In genomic region chr12:4562034-4562657, GRCh38 we compare ENCODE assay signal across 8 cellular contexts. TPM values are rescaled to one million over a fixed set of nuclear protein-coding genes. Genes with fewer than 3 reads are reported as not detected.
DNase-seq lines count a peak whose midpoint lies in the region; ATAC-seq and TF ChIP-seq lines count a peak whose summit lies in the region.

Gene DYRK4 (plus strand): TSS chr12:4562208. CDS start chr12:4562246, 38 bp downstream.

- TF ChIP-seq CTCF in PC-3 (conservative IDR thresholded peaks at IDR 0.05; ENCODE audit: low read depth, low read length) (no peak), spleen (IDR thresholded peaks at IDR 0.05 in 8 of 11, conservative IDR thresholded peaks at IDR 0.05 in 3 of 11) (no peak)

- H3K4me1 ChIP-seq in PC-3 (ENCODE audit: insufficient read depth, low read length): no peaks in the 10 kb centered on the region
- peaks cover 6 to 53% (median 37%) of the 10 kb centered on the region in 6 donors for H3K4me1 ChIP-seq in spleen
- H3K4me1 ChIP-seq in effector memory CD4-positive, alpha-beta T cell (ENCODE audit: control insufficient read depth, insufficient read depth, low read length, poor library complexity, severe bottlenecking): no peaks in the 10 kb centered on the region

- ATAC-seq in PC-3 (no peak), HG03457 (IDR thresholded peaks at IDR 0.05; ENCODE audit: unreplicated experiment) (no peak)

- H3K4me3 ChIP-seq in PC-3 (ENCODE audit: low read length) (no peak within 1 kb of the TSS), spleen (peak within 1 kb of the TSS in 7 of 8 donors; percentile 3 to 58 (median 24))
- H3K4me3 ChIP-seq in effector memory CD4-positive, alpha-beta T cell (ENCODE audit: insufficient read depth, low read depth, low read length, poor library complexity, severe bottlenecking): no peak within 1 kb of the TSS

- no peak within 1 kb of the TSS for H3K9ac ChIP-seq in PC-3 (ENCODE audit: low read length)

- H4K20me1 ChIP-seq in PC-3 (ENCODE audit: low read length): no peaks in the 10 kb centered on the region

- intact Hi-C loops in T-helper 1 cell treated with Interleukin-12 subunit alpha and Interleukin-12 subunit beta and Interleukin-4 antibody, amounts not matched to agents 30 ng/mL and 1 ng/mL, for 36 hours (cut with micrococcal nuclease): loop anchor here (2.0 kb wide), 1 partner anchor 43 kb away; no protein-coding TSS in a partner anchor
- intact Hi-C loops in PC-3 (cut with micrococcal nuclease) (no loop called here), spleen (cut with DNase I; ENCODE audit: low total_unique reads) (no loop called here)

- DNase-seq in T-helper 1 cell (no peak), PC-3 (no peak), ecto neural progenitor cell (ENCODE audit: low spot score) (peak; percentile 97), left kidney (ENCODE audit: low read depth, low spot score) (peak; percentile 96), spleen (peak; percentile 87)
- no peak for DNase-seq in effector memory CD4-positive, alpha-beta T cell

- no peaks in the 10 kb centered on the region for H3F3A ChIP-seq in PC-3 (ENCODE audit: low read length, unreplicated experiment)

- CTCF ChIA-PET in PC-3 (lab: Charles Lee): no interaction called here

- WGBS in spleen, 5 donors: 18 to 33% (median 23%) methylated on average over 42 to 44 of the region's 44 CpGs

- H3K9me3 ChIP-seq in PC-3 (ENCODE audit: low read length): no peaks in the 10 kb centered on the region
- H3K9me3 ChIP-seq in spleen: no peaks in the 10 kb centered on the region
- H3K9me3 ChIP-seq in effector memory CD4-positive, alpha-beta T cell (ENCODE audit: control insufficient read depth, low read length): no peaks in the 10 kb centered on the region

- POLR2A ChIA-PET in PC-3 (lab: Charles Lee; ENCODE audit: unreplicated experiment): no interaction called here

- no peaks in the 10 kb centered on the region for H3K27me3 ChIP-seq in PC-3 (ENCODE audit: low read length)
- H3K27me3 ChIP-seq in spleen (replicated peaks in 1 of 7): peaks cover 0 to 5% (median 0%) of the 10 kb centered on the region in 7 donors
- H3K27me3 ChIP-seq in effector memory CD4-positive, alpha-beta T cell (replicated peaks; ENCODE audit: control insufficient read depth, insufficient read depth, low read length, poor library complexity, severe bottlenecking): no peaks in the 10 kb centered on the region

- no peaks in the 10 kb centered on the region for H3K9me2 ChIP-seq in PC-3 (replicated peaks; ENCODE audit: low read length)

- TF ChIP-seq POLR2A in spleen (IDR thresholded peaks at IDR 0.05): no peak

- no peaks in the 10 kb centered on the region; the same call in 1 of the 2 replicates for H3K36me3 ChIP-seq in PC-3 (ENCODE audit: low read depth, low read length)
- H3K36me3 ChIP-seq in spleen: peaks cover 0 to under 1% (median 0%) of the 10 kb centered on the region in 6 donors
- H3K36me3 ChIP-seq in effector memory CD4-positive, alpha-beta T cell (ENCODE audit: control insufficient read depth, insufficient read depth, low read length): no peaks in the 10 kb centered on the region

- H3K27ac ChIP-seq in PC-3 (ENCODE audit: low read length): no peak within 1 kb of the TSS
- peak within 1 kb of the TSS in 2 of 8 donors; percentile 41 to 46 for H3K27ac ChIP-seq in spleen
- no peak within 1 kb of the TSS for H3K27ac ChIP-seq in effector memory CD4-positive, alpha-beta T cell (ENCODE audit: insufficient read depth, low read length, poor library complexity, severe bottlenecking)

- no peaks in the 10 kb centered on the region for H3K79me2 ChIP-seq in PC-3 (ENCODE audit: low read length)

- no peak within 1 kb of the TSS for H3K4me2 ChIP-seq in PC-3 (ENCODE audit: low read length)

- BruUV-seq in PC-3 (replicated peaks; lab: Mats Ljungman, UMichigan): no TSS peak

- H2AFZ ChIP-seq in PC-3 (ENCODE audit: low read length): no peak within 1 kb of the TSS

RNA-seq across cellular contexts. Expression of gene DYRK4, which starts in this region (rescaled TPM):
- 26.5 and 28.5 TPM in 2 replicates for total RNA-seq in T-helper 1 cell treated with Interleukin-12 subunit alpha and Interleukin-12 subunit beta and Interleukin-4 antibody, amounts not matched to agents 30 ng/mL and 1 ng/mL, for 36 hours
- total RNA-seq in PC-3 (2014; rRNA removed): 49.4 and 58.6 TPM in 2 replicates
- 10 to 100 TPM; 32.4 to 46.1 (median 42.0) TPM for total RNA-seq in spleen
- polyA plus RNA-seq in spleen: 10 to 100 TPM; 54.7 to 69.6 (median 55.6) TPM

Comparison
In these comparisons a context has a peak if more than half of its experiments do, and no peak if none do; other contexts are left out.
1. DNase-seq: peak in ecto neural progenitor cell (single experiment), left kidney (single experiment) and spleen (single experiment); none in T-helper 1 cell (0 of 5), PC-3 (single experiment) and effector memory CD4-positive, alpha-beta T cell (0 of 3).
2. H3K4me3 ChIP-seq: peak in spleen (7 of 8); none in PC-3 (single experiment) and effector memory CD4-positive, alpha-beta T cell (single experiment).